Comparison of ENCODE assay signal across 9 cellular contexts in genomic region chr2:43950383-43951008, GRCh38. TPM values are rescaled to one million over a fixed set of nuclear protein-coding genes. Genes with fewer than 3 reads are reported as not detected.
DNase-seq lines count a peak whose midpoint lies in the region; ATAC-seq and TF ChIP-seq lines count a peak whose summit lies in the region.
"Had no signal": no experiment of that assay in that cellular context is flagged by ENCODE, and none has a peak within 500 bp of the region (broad histone marks: within the 10 kb centered on the region; RNA-seq: fewer than 3 reads in every experiment).

No MANE protein-coding gene starts in this region.

- H3K27me3 Mint-ChIP-seq in nephron (ENCODE audit: low read depth) = no peaks in the 10 kb centered on the region
- H3K27me3 Mint-ChIP-seq: stimulated activated naive CD8-positive, alpha-beta T cell treated with anti-CD3 and anti-CD28 coated beads, Interleukin-15, Interleukin-2, amounts not matched to agents 100 ng/mL and 50 ng/mL, for 24 hours had no signal

- intact Hi-C loops in colonic mucosa (cut with DNase I) = no loop called here

- H3K9me3 ChIP-seq in colonic mucosa (no peaks in the 10 kb centered on the region), upper lobe of left lung (no peaks in the 10 kb centered on the region)

- H3K9ac ChIP-seq in colonic mucosa (ENCODE audit: low read depth in 2 of 2, low read length in 2 of 2) = no peak overlapping the region

- WGBS in upper lobe of left lung, 2 donors = 70 to 74% methylated on average over 6 to 8 of the region's 8 CpGs

- ATAC-seq in upper lobe of left lung (ENCODE audit: low FRiP score in 2 of 2) (no peak), GM18909 (IDR thresholded peaks at IDR 0.05; ENCODE audit: poor library complexity, unreplicated experiment) (no peak)

- in situ Hi-C loops in ACHN (cut with HindIII; ENCODE audit: low pct_ligation_motif_present, low pct_unique_long_range_greater_than_20kb, low sequenced_read_pairs) = no loop called here

- no peaks in the 10 kb centered on the region for H3K9me3 Mint-ChIP-seq in nephron
- H3K9me3 Mint-ChIP-seq: stimulated activated naive CD8-positive, alpha-beta T cell treated with anti-CD3 and anti-CD28 coated beads, Interleukin-15, Interleukin-2, amounts not matched to agents 100 ng/mL and 50 ng/mL, for 24 hours had no signal

- H3K27ac ChIP-seq in colonic mucosa (no peak overlapping the region), upper lobe of left lung (no peak overlapping the region)

- H3K4me1 ChIP-seq in colonic mucosa = no peaks in the 10 kb centered on the region
- H3K4me1 ChIP-seq in upper lobe of left lung = no peaks in the 10 kb centered on the region

- TF ChIP-seq CTCF in colonic mucosa (IDR thresholded peaks at IDR 0.05) (peak; percentile 19), nephron (IDR thresholded peaks at IDR 0.05; ENCODE audit: unreplicated experiment in 3 of 3) (peak; percentile 29 to 51 (median 42)), upper lobe of left lung (IDR thresholded peaks at IDR 0.05) (peak in 2 of 6 experiments; percentile 9 to 28)

- H3K36me3 Mint-ChIP-seq in nephron (ENCODE audit: low read depth) = peaks cover 80% of the 10 kb centered on the region

- no peak for TF ChIP-seq EP300 in upper lobe of left lung (IDR thresholded peaks at IDR 0.05)

- no peak for TF ChIP-seq POLR2A in upper lobe of left lung (IDR thresholded peaks at IDR 0.05)

- no peak overlapping the region for H3K4me3 ChIP-seq in colonic mucosa
- no peak overlapping the region for H3K4me3 ChIP-seq in upper lobe of left lung

- H3K27me3 ChIP-seq in colonic mucosa (no peaks in the 10 kb centered on the region), upper lobe of left lung (no peaks in the 10 kb centered on the region)

- no peaks in the 10 kb centered on the region for H3K4me1 Mint-ChIP-seq in nephron

- DNase-seq in ACHN (peak; percentile 63), EL (peak; percentile 38), NCI-H2227 treated with DMSO at 0.1 percent for 48 hours (lab: John Stamatoyannopoulos, UW) (peak; percentile 43), colonic mucosa (no peak), upper lobe of left lung (no peak)
- no peak for DNase-seq in activated T-cell treated with anti-CD3 and anti-CD28 coated beads, Interleukin-2, amount 50 U/mL, for 1 hour

- H3K36me3 ChIP-seq in colonic mucosa (no peaks in the 10 kb centered on the region), upper lobe of left lung (peaks cover 10 to 88% (median 31%) of the 10 kb centered on the region in 4 donors)

- no peak overlapping the region for H3K27ac Mint-ChIP-seq in nephron
- H3K27ac Mint-ChIP-seq: stimulated activated naive CD8-positive, alpha-beta T cell treated with anti-CD3 and anti-CD28 coated beads, Interleukin-15, Interleukin-2, amounts not matched to agents 100 ng/mL and 50 ng/mL, for 24 hours had no signal

- no peak overlapping the region for H3K4me3 Mint-ChIP-seq in nephron
- H3K4me3 Mint-ChIP-seq: stimulated activated naive CD8-positive, alpha-beta T cell treated with anti-CD3 and anti-CD28 coated beads, Interleukin-15, Interleukin-2, amounts not matched to agents 100 ng/mL and 50 ng/mL, for 24 hours had no signal

RNA-seq across cellular contexts. Expression of gene LRPPRC, which starts 45.3 kb away (rescaled TPM):
- total RNA-seq in colonic mucosa = 100 to 1,000 TPM; 106 to 131 TPM
- total RNA-seq in upper lobe of left lung = 10 to 100 TPM; 29.3 to 86.2 (median 47.2) TPM

Comparison
In these comparisons a context has a peak if more than half of its experiments do, and no peak if none do; other contexts are left out.
1. DNase-seq: peak in ACHN (single experiment), EL (single experiment) and NCI-H2227 treated with DMSO at 0.1 percent for 48 hours (single experiment); none in colonic mucosa (single experiment), upper lobe of left lung (0 of 2) and activated T-cell treated with anti-CD3 and anti-CD28 coated beads, Interleukin-2, amount 50 U/mL, for 1 hour (single experiment).